In the genomic region with DNA sequence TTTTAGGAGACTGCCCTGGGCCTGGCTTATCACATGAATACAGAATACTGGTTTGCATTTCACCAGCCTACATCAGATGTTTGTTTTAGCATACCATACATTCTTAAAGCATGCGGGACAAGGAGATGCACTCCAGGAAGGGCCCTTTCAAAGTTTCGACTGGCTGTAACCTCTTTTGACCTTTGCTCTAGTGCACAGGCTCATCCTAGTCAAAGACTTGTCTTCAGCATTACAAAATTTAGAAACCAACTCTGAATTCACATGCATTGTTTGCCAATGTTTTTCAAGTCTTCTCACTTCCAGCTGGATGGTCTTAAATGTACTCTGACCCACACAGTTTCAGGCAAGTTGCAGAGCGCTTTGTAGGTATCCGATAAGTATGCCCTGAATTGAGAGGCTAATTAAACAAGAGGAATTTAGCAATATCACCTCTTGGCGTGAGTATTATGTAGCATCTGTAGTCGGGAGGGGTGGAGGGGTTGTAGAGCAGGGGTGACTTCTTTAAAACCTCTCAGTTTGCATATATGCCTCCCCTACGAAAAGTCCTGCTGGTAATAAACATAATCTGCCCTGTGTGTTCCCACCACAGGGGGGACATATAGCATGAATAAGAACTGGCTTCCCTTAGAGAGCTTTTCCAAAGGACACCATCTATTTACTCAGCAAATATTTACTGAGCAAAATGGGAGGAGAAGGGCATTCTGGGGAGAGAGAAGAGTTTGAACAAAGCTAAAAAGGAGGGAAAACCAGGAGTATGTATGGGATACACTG, we compare ENCODE assay signal across 9 cellular contexts. TPM values are rescaled to one million over a fixed set of nuclear protein-coding genes. Genes with fewer than 3 reads are reported as not detected.
A peak's percentile ranks its signal among the peaks of the same experiment; 100 is the strongest.
DNase-seq lines count a peak whose midpoint lies in the region; ATAC-seq and TF ChIP-seq lines count a peak whose summit lies in the region.
"Had no signal": no experiment of that assay in that cellular context is flagged by ENCODE, and none has a peak within 500 bp of the region (broad histone marks: within the 10 kb centered on the region; RNA-seq: fewer than 3 reads in every experiment).

No MANE protein-coding gene starts in this region.

- H3K4me3 ChIP-seq in astrocyte of the spinal cord (ENCODE audit: low read depth, low read length) (no peak overlapping the region), lower lobe of right lung (no peak overlapping the region)

- H3K4me1 ChIP-seq in lower lobe of right lung = peaks cover 20% of the 10 kb centered on the region

- peak; percentile 54 for DNase-seq in COLO668 (lab: John Stamatoyannopoulos, UW; ENCODE audit: unreplicated experiment)
- peak; percentile 72 for DNase-seq in NCI-H1105 treated with DMSO at 0.1 percent for 48 hours (lab: John Stamatoyannopoulos, UW)
- peak; percentile 80 for DNase-seq in astrocyte of the spinal cord (ENCODE audit: low read depth, low spot score)
- no peak for DNase-seq in lower lobe of right lung
- DNase-seq in SK-N-DZ (ENCODE audit: low spot score) = no peak
- DNase-seq in NCI-H524 treated with DMSO at 0.1 percent for 48 hours (lab: John Stamatoyannopoulos, UW) = no peak
- no peak for DNase-seq in NOMO-1 treated with dmso at 0.1 percent for 144 hours (lab: John Stamatoyannopoulos, UW; ENCODE audit: unreplicated experiment)
- DNase-seq in NAMALWA (ENCODE audit: low spot score) = no peak

- intact Hi-C loops in lower lobe of right lung (cut with DNase I) = no loop called here

- H3K36me3 ChIP-seq in lower lobe of right lung = no peaks in the 10 kb centered on the region

- peak overlapping the region; percentile 65 for H3K27ac ChIP-seq in lower lobe of right lung

- no peaks in the 10 kb centered on the region for H3K9me3 ChIP-seq in lower lobe of right lung

- ATAC-seq in lower lobe of right lung = peak; percentile 90 to 92
- ATAC-seq: activated CD4-positive, CD25-positive, alpha-beta regulatory T cell treated with anti-CD3 and anti-CD28 coated beads, Interleukin-2, amount 50 U/mL, for 24 hours had no signal

- no peak for TF ChIP-seq CTCF in astrocyte of the spinal cord (IDR thresholded peaks at IDR 0.05; ENCODE audit: low read depth, low read length)
- no peak for TF ChIP-seq CTCF in lower lobe of right lung (IDR thresholded peaks at IDR 0.05)

- no peaks in the 10 kb centered on the region for H3K27me3 ChIP-seq in lower lobe of right lung (ENCODE audit: low read depth)

- in situ Hi-C loops in astrocyte of the spinal cord (cut with HindIII; ENCODE audit: low sequenced_read_pairs) = no loop called here

RNA-seq across cellular contexts. Expression of gene AHCYL1, which starts 24.4 kb away (rescaled TPM):
- total RNA-seq in lower lobe of right lung = 83.9 TPM
- polyA plus RNA-seq in SK-N-DZ (2014; cell fraction: cytosol; rRNA removed) = 28.0 and 30.8 TPM in 2 replicates
- polyA plus RNA-seq in SK-N-DZ (2014; cell fraction: nucleus; rRNA removed) = 37.6 and 49.6 TPM in 2 replicates

RNA-seq across cellular contexts. Expression of gene CSF1, which starts 49.5 kb away (rescaled TPM):
- 64.3 TPM for total RNA-seq in lower lobe of right lung
- 1.3 and 1.4 TPM in 2 replicates for polyA plus RNA-seq in SK-N-DZ (2014; cell fraction: cytosol; rRNA removed)
- 0.47 and 0.89 TPM in 2 replicates for polyA plus RNA-seq in SK-N-DZ (2014; cell fraction: nucleus; rRNA removed)

Comparison
In these comparisons a context has a peak if more than half of its experiments do, and no peak if none do; other contexts are left out.
1. DNase-seq: peak in COLO668 (single experiment), NCI-H1105 treated with DMSO at 0.1 percent for 48 hours (single experiment) and astrocyte of the spinal cord (single experiment); none in lower lobe of right lung (single experiment), SK-N-DZ (single experiment), NCI-H524 treated with DMSO at 0.1 percent for 48 hours (single experiment), NOMO-1 treated with dmso at 0.1 percent for 144 hours (single experiment) and NAMALWA (single experiment).